In genomic region chr16:57372372-57373116, GRCh38 we compare ENCODE assay signal across 1 cellular context.
TF ChIP-seq lines count a peak whose summit lies in the region.

CX3CL1 (plus strand) TSS chr16:57372490; CDS start chr16:57372569, 79 bp downstream.

TF ChIP-seq in GM23338, 12 proteins besides CTCF, POLR2A, EP300 and RAD21 (continued from another document):
- TF ChIP-seq ZNF462 (CRISPR knock-in tag; IDR thresholded peaks at IDR 0.05) (no peak), ZNF114 (CRISPR knock-in tag; IDR thresholded peaks at IDR 0.05) (no peak), REST (IDR thresholded peaks at IDR 0.05; ENCODE audit: unreplicated experiment) (no peak)
